ENCODE assay signal across 10 cellular contexts in genomic region chr12:75275702-75276101, GRCh38. TPM values are rescaled to one million over a fixed set of nuclear protein-coding genes. Genes with fewer than 3 reads are reported as not detected.
"Had no signal": no experiment of that assay in that cellular context is flagged by ENCODE, and none has a peak within 500 bp of the region (broad histone marks: within the 10 kb centered on the region; RNA-seq: fewer than 3 reads in every experiment).

No MANE protein-coding gene starts in this region.

- H3K9me3 ChIP-seq: HAP-1 had no signal

- H3K36me3 ChIP-seq: HAP-1 had no signal

- H3K4me3 ChIP-seq: GM23248, GM23338, HAP-1 had no signal

- H3K4me1 ChIP-seq: HAP-1 had no signal

- H2AFZ ChIP-seq: GM23248, GM23338 had no signal

- ATAC-seq: GM23338, HCT116 had no signal

- H3K4me2 ChIP-seq: GM23338 had no signal

- H3K27ac ChIP-seq: GM23248 had no signal

- DNase-seq: GM23248, GOT3, H7, H9, HCEC 1CT, HFFc6 had no signal

- H3K9ac ChIP-seq: GM23248 had no signal

RNA-seq across cellular contexts. Expression of gene GLIPR1L1, which starts 58.8 kb away (rescaled TPM):
- total RNA-seq: GM23248, GM23338, H4, HFFc6 had no signal
